1 cellular context compared by ENCODE assay signal in genomic region chrX:139932901-139933796, GRCh38.
TF ChIP-seq lines count a peak whose summit lies in the region.

ATP11C (minus strand) TSS chrX:139933053; CDS start chrX:139932042, 1,011 bp downstream.

TF ChIP-seq in GM12878, 131 proteins besides CTCF, POLR2A, EP300 and RAD21 (continued from another document):
- no peak for TF ChIP-seq ZBTB4 (CRISPR knock-in tag; IDR thresholded peaks at IDR 0.05)
- no peak for TF ChIP-seq NFYA (IDR thresholded peaks at IDR 0.05; ENCODE audit: borderline replicate concordance, low read depth, low read length)
- TF ChIP-seq CHD2 (IDR thresholded peaks at IDR 0.05; ENCODE audit: borderline replicate concordance, low read depth, low read length): peak; percentile 52; the same call in 1 of the 2 replicates
TF ChIP-seq in GM12878: peak in this region for 18.
